In genomic region chr6:165659945-165660862, GRCh38 we compare ENCODE assay signal across 9 cellular contexts. TPM values are rescaled to one million over a fixed set of nuclear protein-coding genes. Genes with fewer than 3 reads are reported as not detected.
DNase-seq lines count a peak whose midpoint lies in the region; ATAC-seq, FAIRE-seq and TF ChIP-seq lines count a peak whose summit lies in the region.
"Had no signal": no experiment of that assay in that cellular context is flagged by ENCODE, and none has a peak within 500 bp of the region (broad histone marks: within the 10 kb centered on the region; RNA-seq: fewer than 3 reads in every experiment).

No MANE protein-coding gene starts in this region.

- ATAC-seq in HG03139 (IDR thresholded peaks at IDR 0.05; ENCODE audit: unreplicated experiment) (no peak), HG02759 (IDR thresholded peaks at IDR 0.05; ENCODE audit: unreplicated experiment) (no peak)

- intact Hi-C loops in tibial artery (cut with DNase I; ENCODE audit: low total_unique reads) = loop anchor here (10.0 kb wide), 1 partner anchor 355 kb away; no protein-coding TSS in a partner anchor

- H4K91ac ChIP-seq in H1 (replicated peaks; ENCODE audit: insufficient read length, low read length) = peak overlapping the region; percentile 39

- H3K79me2 ChIP-seq in H1 (ENCODE audit: control insufficient read depth in 1 of 2, insufficient read depth in 2 of 2, low read length in 2 of 2) = no peaks in the 10 kb centered on the region

- H2AFZ ChIP-seq in H1 (ENCODE audit: low read length) = peak overlapping the region; percentile 47

- TF ChIP-seq RAD21 in H1 (IDR thresholded peaks at IDR 0.05 in 1 of 2, conservative IDR thresholded peaks at IDR 0.05 in 1 of 2; ENCODE audit: low read depth in 2 of 2, low read length in 2 of 2) = no peak

- peak overlapping the region; percentile 94 for H4K8ac ChIP-seq in H1 (ENCODE audit: extremely low read depth, insufficient read depth, low read length)

- H3K4ac ChIP-seq in H1 (replicated peaks; ENCODE audit: insufficient read length, low read depth, low read length) = no peak overlapping the region

- 0 out of 2 replicates have a peak overlapping the region, but pooled peaks have one; percentile 14 for H2BK12ac ChIP-seq in H1 (ENCODE audit: low read depth, low read length)

- H3K4me3 ChIP-seq in H1 (ENCODE audit: extremely low read depth in 1 of 4, insufficient read depth in 2 of 4, low read depth in 3 of 4, low read length in 4 of 4) (peak overlapping the region; percentile 44 to 75 (median 55)), tibial artery (peak overlapping the region; percentile 59 to 60)

- TF ChIP-seq EP300 in H1 (IDR thresholded peaks at IDR 0.05; ENCODE audit: borderline replicate concordance in 1 of 2, low read depth in 2 of 2, low read length in 2 of 2) = no peak

- no peak for TF ChIP-seq CTCF in H1 (IDR thresholded peaks at IDR 0.05; ENCODE audit: control extremely low read depth in 1 of 3, insufficient read depth in 1 of 3, low read depth in 1 of 3, low read length in 3 of 3)
- TF ChIP-seq CTCF in tibial artery (IDR thresholded peaks at IDR 0.05) = no peak

- CTCF ChIA-PET in H1 (lab: Charles Lee; ENCODE audit: partially characterized antibody) = interaction anchor here (0.6 to 2.0 kb wide), 4 partner anchors 11 to 220 kb away, joined by 3 to 7 read pairs (median 4); no protein-coding TSS in a partner anchor

- no peak overlapping the region for H3K14ac ChIP-seq in H1 (ENCODE audit: insufficient read length)

- POLR2A ChIA-PET in H1 (lab: Charles Lee; ENCODE audit: partially characterized antibody) = no interaction called here

- H4K5ac ChIP-seq in H1 (ENCODE audit: insufficient read length, low read depth, low read length) = no peak overlapping the region

- DNase-seq in NCI-H2196 (lab: John Stamatoyannopoulos, UW; ENCODE audit: unreplicated experiment) (peak; percentile 2), NCI-H2196 treated with DMSO at 0.1 percent for 48 hours (lab: John Stamatoyannopoulos, UW; ENCODE audit: unreplicated experiment) (no peak), H1 (ENCODE audit: low read depth in 1 of 2, low spot score in 2 of 2) (peak in 1 of 2 experiments; percentile 76), lung microvascular endothelial cell (ENCODE audit: low read depth in 2 of 2) (peak; percentile 4 to 50), tibial artery (no peak)
- no peak for DNase-seq in activated CD4-positive, alpha-beta T cell treated with anti-CD3 and anti-CD28 coated beads for 4 hours
- DNase-seq: activated gamma-delta T cell treated with Interleukin-2 at 50 U/mL for 16 hours had no signal

- H2AK5ac ChIP-seq in H1 (ENCODE audit: low read depth, low read length) = no peak overlapping the region

- no peak for FAIRE-seq in H1 (lab: Jason Lieb, UNC)

- H3K36me3 ChIP-seq in H1 (ENCODE audit: control insufficient read depth in 2 of 4, insufficient read depth in 4 of 4, low read length in 3 of 4) = peaks cover 0 to 2% (median 0%) of the 10 kb centered on the region in 4 experiments; a peak in 1 of 8 replicates
- H3K36me3 ChIP-seq in tibial artery = no peaks in the 10 kb centered on the region

- H3K79me1 ChIP-seq in H1 (ENCODE audit: low read depth, low read length) = no peaks in the 10 kb centered on the region

- H3K56ac ChIP-seq in H1 (replicated peaks; ENCODE audit: insufficient read length, low read depth, low read length) = no peak overlapping the region

- H2BK15ac ChIP-seq in H1 (ENCODE audit: low read length) = peak overlapping the region; percentile 10; the same call in 1 of the 2 replicates

- no peak overlapping the region for H2BK5ac ChIP-seq in H1 (ENCODE audit: low read depth, low read length)

- TF ChIP-seq POLR2A in H1 (IDR thresholded peaks at IDR 0.05; ENCODE audit: control extremely low read depth in 1 of 2, low read depth in 2 of 2, low read length in 2 of 2) = peak in 1 of 2 experiments; percentile 63; a peak in 2 of 3 replicates

- peak overlapping the region in 2 of 4 experiments; percentile 54 to 63; a peak in 4 of 7 replicates for H3K9ac ChIP-seq in H1 (replicated peaks in 1 of 4; ENCODE audit: extremely low read depth in 1 of 4, low read depth in 3 of 4, low read length in 3 of 4)

- H4K20me1 ChIP-seq in H1 (replicated peaks in 1 of 2; ENCODE audit: control insufficient read depth in 1 of 2, insufficient read depth in 2 of 2, low read length in 2 of 2) = peaks cover 0 to 2% of the 10 kb centered on the region in 2 experiments

- peaks cover 29% of the 10 kb centered on the region; the same call in 1 of the 2 replicates for H3K23me2 ChIP-seq in H1 (ENCODE audit: low read depth, low read length)

- H3K27me3 ChIP-seq in H1 (replicated peaks in 1 of 4; ENCODE audit: control insufficient read depth in 3 of 4, extremely low read depth in 1 of 4, insufficient read depth in 3 of 4, low read length in 3 of 4) = peaks cover 45 to 64% (median 60%) of the 10 kb centered on the region in 4 experiments
- H3K27me3 ChIP-seq in tibial artery = peaks cover 0 to 43% of the 10 kb centered on the region in 2 donors

- H3K27ac ChIP-seq in H1 (ENCODE audit: low read depth, low read length) (no peak overlapping the region), tibial artery (no peak overlapping the region)

- no peaks in the 10 kb centered on the region for H3K9me3 ChIP-seq in H1 (ENCODE audit: insufficient read depth in 2 of 2, low read depth in 1 of 2, low read length in 1 of 2)
- no peaks in the 10 kb centered on the region for H3K9me3 ChIP-seq in tibial artery

- H3K4me1 ChIP-seq in H1 (replicated peaks in 1 of 4; ENCODE audit: control insufficient read depth in 3 of 4, insufficient read depth in 4 of 4, low read length in 3 of 4) (peaks cover 16 to 24% (median 18%) of the 10 kb centered on the region in 4 experiments), tibial artery (peaks cover 4 to 40% (median 34%) of the 10 kb centered on the region in 4 donors)

- 9% methylated on average over 51 of the region's 68 CpGs; no CpG with 5 or more reads in 1 of the 2 experiments for WGBS in H1 (ENCODE audit: extremely low coverage in 1 of 2, insufficient coverage in 1 of 2, insufficient read length in 1 of 2, insufficient replicate concordance in 2 of 2, low coverage in 1 of 2, low lambda C conversion rate in 2 of 2, missing lambda C conversion rate in 1 of 2), 2 experiments

- peak overlapping the region; percentile 60 for H3K18ac ChIP-seq in H1 (ENCODE audit: extremely low read depth, low read length)

- H2BK120ac ChIP-seq in H1 (replicated peaks; ENCODE audit: low read depth, low read length) = no peak overlapping the region

- peak overlapping the region; percentile 74 to 95 for H3K4me2 ChIP-seq in H1 (ENCODE audit: insufficient read depth in 1 of 2, low read depth in 2 of 2, low read length in 2 of 2)

- H3K23ac ChIP-seq in H1 (ENCODE audit: insufficient read length) = no peak overlapping the region

- no peak overlapping the region for H2BK20ac ChIP-seq in H1 (ENCODE audit: low read length)

TF ChIP-seq in H1, 55 proteins besides CTCF, POLR2A, EP300 and RAD21:
- peak; percentile 92 for TF ChIP-seq E2F6 (IDR thresholded peaks at IDR 0.05)
- peak; percentile 67 for TF ChIP-seq KDM4A (IDR thresholded peaks at IDR 0.05; ENCODE audit: low read depth, low read length, severe bottlenecking)
- TF ChIP-seq MAX (IDR thresholded peaks at IDR 0.05) = peak; percentile 80
- TF ChIP-seq EZH2 (IDR thresholded peaks at IDR 0.05; ENCODE audit: low read depth, low read length, severe bottlenecking) = peak; percentile 56
- TF ChIP-seq CEBPB (IDR thresholded peaks at IDR 0.05; ENCODE audit: low read depth, low read length) = no peak
- TF ChIP-seq POLR2AphosphoS5 (IDR thresholded peaks at IDR 0.05; ENCODE audit: low read depth, low read length) = no peak
- TF ChIP-seq RNF2 (IDR thresholded peaks at IDR 0.05; ENCODE audit: borderline replicate concordance, low read depth, low read length, missing control alignments, poor library complexity, severe bottlenecking) = peak; percentile 61
- TF ChIP-seq ATF2 (IDR thresholded peaks at IDR 0.05; ENCODE audit: low read length) = no peak
- TF ChIP-seq TEAD4 (IDR thresholded peaks at IDR 0.05; ENCODE audit: low read depth, low read length) = no peak
- TF ChIP-seq GABPA (IDR thresholded peaks at IDR 0.05; ENCODE audit: borderline replicate concordance, insufficient read depth, low read length) = peak; percentile 45; the same call in 1 of the 2 replicates
- TF ChIP-seq TAF1 (IDR thresholded peaks at IDR 0.05; ENCODE audit: low read depth, low read length) = peak; percentile 43; the same call in 1 of the 2 replicates

RNA-seq across cellular contexts. Expression of gene PDE10A, which starts 2.8 kb away (rescaled TPM):
- total RNA-seq in H1 (2021; fragmentation: NEBNext Ultra II Directional; extraction: Animal tissue kit (Norgen Biotek cat#: 25700)) = 2.4 and 2.6 TPM in 2 replicates
- 1.1 TPM in 2 replicates for polyA plus RNA-seq in H1 (2011; rRNA removed)
- polyA plus RNA-seq in H1 (2011; cell fraction: cytosol; rRNA removed) = 0.97 TPM
- 1.9 TPM for polyA plus RNA-seq in H1 (2011; cell fraction: nucleus; rRNA removed)
- 0.92 to 1.5 TPM (median 1.2 TPM) in 4 replicates for polyA plus RNA-seq in H1 (2012, experiment 1 of 2)
- polyA plus RNA-seq in H1 (2012, experiment 2 of 2) = 0.05 TPM
- 0.57 TPM for polyA plus RNA-seq in H1 (2013, experiment 1 of 2)
- 0.46 TPM for polyA plus RNA-seq in H1 (2013, experiment 2 of 2)
- polyA minus RNA-seq in H1 (2011; rRNA and poly(A)+ RNA removed) = 8.3 and 8.9 TPM in 2 replicates
- 4.6 TPM for polyA minus RNA-seq in H1 (2011; cell fraction: cytosol; rRNA and poly(A)+ RNA removed)
- 13.7 TPM for polyA minus RNA-seq in H1 (2011; cell fraction: nucleus; rRNA and poly(A)+ RNA removed)
- 4.6 and 6.3 TPM in 2 replicates for total RNA-seq in lung microvascular endothelial cell

Comparison
In these comparisons a context has a peak if more than half of its experiments do, and no peak if none do; other contexts are left out.
1. DNase-seq: peak in NCI-H2196 (single experiment) and lung microvascular endothelial cell (2 of 2); none in NCI-H2196 treated with DMSO at 0.1 percent for 48 hours (single experiment), tibial artery (0 of 2) and activated CD4-positive, alpha-beta T cell treated with anti-CD3 and anti-CD28 coated beads for 4 hours (0 of 2).